Comparison of ENCODE assay signal across 8 cellular contexts in genomic region chr6:98832282-98833100, GRCh38. TPM values are rescaled to one million over a fixed set of nuclear protein-coding genes. Genes with fewer than 3 reads are reported as not detected.
DNase-seq lines count a peak whose midpoint lies in the region; ATAC-seq and TF ChIP-seq lines count a peak whose summit lies in the region.

No MANE protein-coding gene starts in this region.

- H3K27ac ChIP-seq in layer of hippocampus (ENCODE audit: low read depth, low read length) (peak overlapping the region; percentile 84), substantia nigra (ENCODE audit: low read depth, low read length, poor library complexity, severe bottlenecking) (peak overlapping the region; percentile 94)

- H3K27me3 ChIP-seq in layer of hippocampus (ENCODE audit: control insufficient read depth, insufficient read depth, low read length): peaks cover 16% of the 10 kb centered on the region

- H3K4me3 ChIP-seq in cardiac fibroblast (replicated peaks in 1 of 2; ENCODE audit: low read depth in 2 of 2, low read length in 2 of 2): peak overlapping the region; percentile 17 to 43

- TF ChIP-seq CTCF in cardiac fibroblast (IDR thresholded peaks at IDR 0.05; ENCODE audit: low read depth, low read length): no peak

- ATAC-seq in GM18873 (IDR thresholded peaks at IDR 0.05; ENCODE audit: low FRiP score, unreplicated experiment) (no peak), HG03565 (IDR thresholded peaks at IDR 0.05; ENCODE audit: unreplicated experiment) (no peak)

- DNase-seq in D341Med (ENCODE audit: low spot score) (peak; percentile 58), LHCN-M2 (ENCODE audit: low read depth) (peak; percentile 63), cardiac fibroblast (ENCODE audit: low read depth in 2 of 2) (peak; percentile 38 to 89), substantia nigra (lab: John Stamatoyannopoulos, UW) (peak in 41 of 49 donors; percentile 29 to 90 (median 74)), NCI-H446 treated with DMSO at 0.1 percent for 48 hours (lab: John Stamatoyannopoulos, UW) (no peak)

RNA-seq across cellular contexts. Expression of gene POU3F2, which starts 1.9 kb away (rescaled TPM):
- total RNA-seq in LHCN-M2 (2014; rRNA removed): 0.19 TPM in 1 of 2 replicates, not detected in the other
- polyA plus RNA-seq in LHCN-M2 (2012): 0.40 TPM
